17 cellular contexts compared by ENCODE assay signal in genomic region chrX:133590703-133591505, GRCh38.
"Had no signal": no experiment of that assay in that cellular context is flagged by ENCODE, and none has a peak within 500 bp of the region (broad histone marks: within the 10 kb centered on the region; RNA-seq: fewer than 3 reads in every experiment).

No MANE protein-coding gene starts in this region.

- H3K36me3 ChIP-seq: neural progenitor cell, ovary, thyroid gland had no signal

- H3K4me2 ChIP-seq: neural progenitor cell had no signal

- H3K9me3 ChIP-seq: ovary, thyroid gland had no signal

- H2AFZ ChIP-seq: neural progenitor cell had no signal

- DNase-seq: activated CD4-positive, alpha-beta memory T cell treated with anti-CD3 and anti-CD28 coated beads for 36 hours; activated CD4-positive, alpha-beta T cell treated with anti-CD3 and anti-CD28 coated beads for 36 hours; activated effector memory CD4-positive, alpha-beta T cell treated with Interleukin-2 at 50 U/mL for 16 hours; activated naive CD4-positive, alpha-beta T cell treated with anti-CD3 and anti-CD28 coated beads, Interleukin-2, amount 50 U/mL, for 16 hours; activated T-cell treated with anti-CD3 and anti-CD28 coated beads, Interleukin-2, amount 50 U/mL, for 4 hours; effector memory CD8-positive, alpha-beta T cell; naive B cell; ovary; retina; stimulated activated CD4-positive, alpha-beta T cell treated with anti-CD3 and anti-CD28 coated beads, Interleukin-15, amount 100 ng/mL, for 24 hours; stimulated activated CD4-positive, alpha-beta T cell treated with anti-CD3 and anti-CD28 coated beads, Interleukin-4, amount 100 ng/mL, for 1 hour; stimulated activated naive B cell treated with anti-CD40 and anti-IgM and Interleukin-4, amounts not matched to agents 10 μg/mL and 1 μg/mL and 100 μg/mL, for 72 hours; T-helper 17 cell; thyroid gland had no signal

- H3K4me1 ChIP-seq: neural progenitor cell, thyroid gland had no signal

- H3K27me3 ChIP-seq: neural progenitor cell, ovary, thyroid gland had no signal

- H3K27ac ChIP-seq: epithelial cell of prostate, neural progenitor cell, ovary, skin epidermis, thyroid gland had no signal

- ATAC-seq: activated CD4-positive, alpha-beta T cell treated with anti-CD3 and anti-CD28 coated beads for 36 hours; activated T-cell treated with anti-CD3 and anti-CD28 coated beads, Interleukin-2, amount 50 U/mL, for 4 hours; effector memory CD8-positive, alpha-beta T cell; stimulated activated naive B cell treated with anti-CD40 and anti-IgM and Interleukin-4, amounts not matched to agents 10 μg/mL and 1 μg/mL and 100 μg/mL, for 72 hours; T-helper 17 cell had no signal

- H3K9ac ChIP-seq: neural progenitor cell had no signal

- H3K4me3 ChIP-seq: neural progenitor cell, ovary, skin epidermis, thyroid gland had no signal
